8 cellular contexts compared by ENCODE assay signal in genomic region chr11:65506316-65506769, GRCh38. TPM values are rescaled to one million over a fixed set of nuclear protein-coding genes. Genes with fewer than 3 reads are reported as not detected.
DNase-seq lines count a peak whose midpoint lies in the region; ATAC-seq and TF ChIP-seq lines count a peak whose summit lies in the region.

No MANE protein-coding gene starts in this region.

- peaks cover 50% of the 10 kb centered on the region for H3K4me1 Mint-ChIP-seq in activated naive CD4-positive, alpha-beta T cell treated with anti-CD3 and anti-CD28 coated beads, Interleukin-2, amount 10 ng/mL, durations not matched to agents 7 days and 5 days
- peaks cover 61% of the 10 kb centered on the region for H3K4me1 Mint-ChIP-seq in T-helper 17 cell

- H3K4me3 ChIP-seq in iPS-18c (ENCODE audit: insufficient read depth, low read depth, low read length), result peak overlapping the region; percentile 95; the same call in 1 of the 2 replicates
- H3K4me3 ChIP-seq in tibial artery, result peak overlapping the region; percentile 74 to 86

- no peak for TF ChIP-seq CTCF in tibial artery (IDR thresholded peaks at IDR 0.05)

- H3K9me3 Mint-ChIP-seq in activated naive CD4-positive, alpha-beta T cell treated with anti-CD3 and anti-CD28 coated beads, Interleukin-2, amount 10 ng/mL, durations not matched to agents 7 days and 5 days, result no peaks in the 10 kb centered on the region

- peak overlapping the region; percentile 99 for H3K27ac ChIP-seq in tibial artery

- no peaks in the 10 kb centered on the region for H3K27me3 Mint-ChIP-seq in activated naive CD4-positive, alpha-beta T cell treated with anti-CD3 and anti-CD28 coated beads, Interleukin-2, amount 10 ng/mL, durations not matched to agents 7 days and 5 days
- no peaks in the 10 kb centered on the region for H3K27me3 Mint-ChIP-seq in T-helper 17 cell

- intact Hi-C loops in tibial artery (cut with DNase I; ENCODE audit: low total_unique reads), result loop anchor here (5.0 kb wide), 1 partner anchor 34 kb away; no protein-coding TSS in a partner anchor

- peaks cover 38% of the 10 kb centered on the region for H3K36me3 Mint-ChIP-seq in activated naive CD4-positive, alpha-beta T cell treated with anti-CD3 and anti-CD28 coated beads, Interleukin-2, amount 10 ng/mL, durations not matched to agents 7 days and 5 days
- H3K36me3 Mint-ChIP-seq in T-helper 17 cell (ENCODE audit: low read depth), result peaks cover 29% of the 10 kb centered on the region

- peak overlapping the region; percentile 84 for H3K27ac Mint-ChIP-seq in activated naive CD4-positive, alpha-beta T cell treated with anti-CD3 and anti-CD28 coated beads, Interleukin-2, amount 10 ng/mL, durations not matched to agents 7 days and 5 days
- H3K27ac Mint-ChIP-seq in T-helper 17 cell, result no peak overlapping the region

- peaks cover 0 to 47% (median 14%) of the 10 kb centered on the region in 4 donors for H3K4me1 ChIP-seq in tibial artery

- H3K27me3 ChIP-seq in tibial artery, result no peaks in the 10 kb centered on the region

- H3K9me3 ChIP-seq in T-helper 17 cell (ENCODE audit: control insufficient read depth, low read length, poor library complexity, severe bottlenecking) (no peaks in the 10 kb centered on the region), iPS-18c (ENCODE audit: control insufficient read depth, insufficient read depth, low read length) (no peaks in the 10 kb centered on the region), tibial artery (no peaks in the 10 kb centered on the region)

- H3K36me3 ChIP-seq in tibial artery, result peaks cover 53 to 54% (median 54%) of the 10 kb centered on the region in 3 donors

- no peak overlapping the region for H3K4me3 Mint-ChIP-seq in activated naive CD4-positive, alpha-beta T cell treated with anti-CD3 and anti-CD28 coated beads, Interleukin-2, amount 10 ng/mL, durations not matched to agents 7 days and 5 days
- no peak overlapping the region for H3K4me3 Mint-ChIP-seq in T-helper 17 cell

- no peak for DNase-seq in activated naive CD4-positive, alpha-beta T cell treated with anti-CD3 and anti-CD28 coated beads, Interleukin-2, amount 10 ng/mL, durations not matched to agents 7 days and 5 days
- no peak for DNase-seq in activated naive CD4-positive, alpha-beta T cell treated with Interleukin-2 at 50 U/mL for 16 hours
- DNase-seq in T-helper 17 cell (no peak), tibial artery (no peak)

- CTCF ChIA-PET in activated naive CD4-positive, alpha-beta T cell treated with anti-CD3 and anti-CD28 coated beads, Interleukin-2, amount 10 ng/mL, durations not matched to agents 7 days and 5 days (lab: Charles Lee), result interaction anchor here (1.9 to 10.5 kb wide), 2 partner anchors 74 to 88 kb away, joined by 4 to 145 read pairs; no protein-coding TSS in a partner anchor

- ATAC-seq in T-helper 17 cell (peak; percentile 6), HG03460 (IDR thresholded peaks at IDR 0.05; ENCODE audit: unreplicated experiment) (no peak), HG02885 (IDR thresholded peaks at IDR 0.05; ENCODE audit: poor library complexity, unreplicated experiment) (no peak), HG03097 (IDR thresholded peaks at IDR 0.05; ENCODE audit: low FRiP score, unreplicated experiment) (no peak)

RNA-seq across cellular contexts. Expression of gene MALAT1, which starts 7.5 kb away (rescaled TPM):
- total RNA-seq in T-helper 17 cell, result over 10,000 TPM; 25,853 to 29,025 TPM

RNA-seq across cellular contexts. Expression of gene SCYL1, which starts 18.5 kb away (rescaled TPM):
- total RNA-seq in T-helper 17 cell, result 10 to 100 TPM; 56.6 to 61.7 TPM

RNA-seq across cellular contexts. Expression of gene LTBP3, which starts 51.8 kb away (rescaled TPM):
- 100 to 1,000 TPM; 123 to 187 TPM for total RNA-seq in T-helper 17 cell
